ENCODE assay signal across 12 cellular contexts in the genomic region with DNA sequence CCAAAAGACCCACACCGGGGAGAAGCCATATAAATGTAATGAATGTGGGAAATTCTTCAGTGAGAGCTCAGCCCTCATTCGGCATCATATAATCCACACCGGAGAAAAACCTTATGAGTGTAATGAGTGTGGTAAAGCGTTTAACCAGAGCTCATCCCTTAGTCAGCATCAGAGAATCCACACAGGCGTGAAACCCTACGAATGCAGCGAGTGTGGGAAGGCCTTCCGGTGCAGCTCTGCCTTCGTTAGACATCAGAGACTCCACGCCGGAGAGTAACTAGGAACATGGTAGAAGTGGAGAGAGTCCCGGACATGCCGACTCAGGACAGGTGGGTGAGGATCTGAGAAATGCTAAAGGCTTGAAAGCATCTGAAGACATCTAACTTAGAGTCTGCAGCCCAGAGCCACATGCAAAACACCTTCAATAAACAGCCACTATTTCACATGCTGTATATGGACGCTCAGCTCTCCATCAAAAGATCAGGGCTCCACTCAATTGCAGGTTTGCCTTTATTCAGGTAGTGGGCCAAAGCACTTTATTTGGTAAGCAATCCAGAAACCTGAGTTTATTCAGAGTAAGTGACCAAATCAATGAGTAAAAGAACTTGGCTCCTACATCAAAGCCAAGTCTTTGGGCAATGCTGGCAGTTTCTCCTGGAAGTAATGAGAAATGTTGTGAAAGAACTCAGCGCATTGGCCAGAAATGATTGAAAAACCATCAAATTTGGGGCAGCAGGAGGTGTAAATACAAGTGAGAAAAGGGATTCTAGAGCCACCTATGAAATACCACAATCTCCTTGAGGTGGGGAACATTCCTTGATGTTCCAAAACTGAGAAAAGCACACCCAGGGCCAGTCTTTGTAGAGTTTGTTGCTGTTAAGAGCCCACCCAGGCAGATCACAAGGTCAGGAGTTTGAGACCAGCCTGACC. TPM values are rescaled to one million over a fixed set of nuclear protein-coding genes. Genes with fewer than 3 reads are reported as not detected.
DNase-seq lines count a peak whose midpoint lies in the region; ATAC-seq and TF ChIP-seq lines count a peak whose summit lies in the region.
"Had no signal": no experiment of that assay in that cellular context is flagged by ENCODE, and none has a peak within 500 bp of the region (broad histone marks: within the 10 kb centered on the region; RNA-seq: fewer than 3 reads in every experiment).

No MANE protein-coding gene starts in this region.

- no peak overlapping the region for H3K4me3 Mint-ChIP-seq in activated naive CD8-positive, alpha-beta T cell
- H3K4me3 Mint-ChIP-seq: activated naive CD8-positive, alpha-beta T cell treated with anti-CD3 and anti-CD28 coated beads, Interleukin-2, amount 10 ng/mL, durations not matched to agents 7 days and 5 days had no signal

- ATAC-seq in GM18517 (IDR thresholded peaks at IDR 0.05; ENCODE audit: unreplicated experiment) = no peak

- no peak overlapping the region for H3K4me2 ChIP-seq in hepatocyte

- H3K9me3 Mint-ChIP-seq in activated naive CD8-positive, alpha-beta T cell (ENCODE audit: low read depth) = no peaks in the 10 kb centered on the region

- H3K4me3 ChIP-seq in HUES64 (ENCODE audit: low read length) (no peak overlapping the region), mesodermal cell (ENCODE audit: extremely low read depth, insufficient read depth, low read length, poor library complexity, severe bottlenecking) (no peak overlapping the region), hepatocyte (no peak overlapping the region)

- no peak overlapping the region for H3K9ac ChIP-seq in HUES64 (ENCODE audit: low read depth, low read length)

- peaks cover 27% of the 10 kb centered on the region for H4K20me1 ChIP-seq in hepatocyte (ENCODE audit: insufficient read depth, poor library complexity, severe bottlenecking)

- H3K9me3 ChIP-seq in HUES64 (ENCODE audit: insufficient read depth, low read depth, low read length) = no peaks in the 10 kb centered on the region
- peaks cover 16% of the 10 kb centered on the region for H3K9me3 ChIP-seq in mesodermal cell (ENCODE audit: control insufficient read depth, low read length)
- H3K9me3 ChIP-seq in hepatocyte (ENCODE audit: low read depth) = peaks cover 3% of the 10 kb centered on the region

- H2AFZ ChIP-seq in hepatocyte = no peak overlapping the region

- H3K27ac ChIP-seq in HUES64 (ENCODE audit: low read depth, low read length) (peak overlapping the region; percentile 48; the same call in 1 of the 2 replicates), mesodermal cell (ENCODE audit: low read depth, low read length, severe bottlenecking) (peak overlapping the region; percentile 29), hepatocyte (no peak overlapping the region)

- 95% methylated on average over 14 of the region's 15 CpGs for WGBS in HUES64
- 97 to 99% methylated on average over 9 to 14 of the region's 15 CpGs for WGBS in mesodermal cell (ENCODE audit: insufficient coverage in 2 of 2), 2 experiments
- 96% methylated on average over 15 of the region's 15 CpGs for WGBS in hepatocyte (ENCODE audit: low lambda C conversion rate, missing lambda C conversion rate)

- H3K36me3 ChIP-seq in HUES64 (ENCODE audit: insufficient read depth, low read length) (peaks cover 78% of the 10 kb centered on the region), mesodermal cell (ENCODE audit: control insufficient read depth, insufficient read depth, low read length) (peaks cover 90% of the 10 kb centered on the region), hepatocyte (replicated peaks; ENCODE audit: insufficient read depth, low read depth) (no peaks in the 10 kb centered on the region)

- no peak for TF ChIP-seq CTCF in hepatocyte (IDR thresholded peaks at IDR 0.05; ENCODE audit: poor library complexity)

- H3K27ac Mint-ChIP-seq in activated naive CD8-positive, alpha-beta T cell = peak overlapping the region; percentile 89
- H3K27ac Mint-ChIP-seq: activated naive CD8-positive, alpha-beta T cell treated with anti-CD3 and anti-CD28 coated beads, Interleukin-2, amount 10 ng/mL, durations not matched to agents 7 days and 5 days had no signal

- H3K79me2 ChIP-seq in hepatocyte = peaks cover 21% of the 10 kb centered on the region

- H3K4me1 Mint-ChIP-seq in activated naive CD8-positive, alpha-beta T cell (ENCODE audit: low read depth) = peaks cover 35% of the 10 kb centered on the region

- peaks cover 40% of the 10 kb centered on the region for H3K36me3 Mint-ChIP-seq in activated naive CD8-positive, alpha-beta T cell

- no peaks in the 10 kb centered on the region for H3K27me3 Mint-ChIP-seq in activated naive CD8-positive, alpha-beta T cell
- H3K27me3 Mint-ChIP-seq: activated naive CD8-positive, alpha-beta T cell treated with anti-CD3 and anti-CD28 coated beads, Interleukin-2, amount 10 ng/mL, durations not matched to agents 7 days and 5 days had no signal

- DNase-seq in DMS 273 (lab: John Stamatoyannopoulos, UW; ENCODE audit: unreplicated experiment) = peak; percentile 72
- no peak for DNase-seq in DMS 273 treated with DMSO at 0.1 percent for 48 hours (lab: John Stamatoyannopoulos, UW)
- no peak for DNase-seq in hepatocyte (ENCODE audit: low spot score)
- DNase-seq in medulla oblongata (ENCODE audit: extremely low spot score) = no peak
- DNase-seq: 8988T; activated naive CD8-positive, alpha-beta T cell treated with anti-CD3 and anti-CD28 coated beads, Interleukin-2, amount 10 ng/mL, durations not matched to agents 7 days and 5 days; NCI-H1092 treated with DMSO at 0.1 percent for 48 hours; Right ventricle myocardium superior had no signal

- H3K27me3 ChIP-seq in HUES64 (ENCODE audit: insufficient read depth, low read length) (no peaks in the 10 kb centered on the region), hepatocyte (no peaks in the 10 kb centered on the region)

- H3K9me2 ChIP-seq in hepatocyte (replicated peaks; ENCODE audit: insufficient read depth) = no peaks in the 10 kb centered on the region

- no peaks in the 10 kb centered on the region for H3K4me1 ChIP-seq in HUES64 (ENCODE audit: insufficient read depth, low read length)
- H3K4me1 ChIP-seq in mesodermal cell (ENCODE audit: control insufficient read depth, insufficient read depth, low read length, poor library complexity, severe bottlenecking) = peaks cover 8% of the 10 kb centered on the region
- peaks cover 11% of the 10 kb centered on the region for H3K4me1 ChIP-seq in hepatocyte (ENCODE audit: insufficient read depth)

RNA-seq across cellular contexts. Expression of a gene that starts 6.0 kb away (rescaled TPM):
- polyA plus RNA-seq in HUES64 (2013, experiment 1 of 2) = 1,412 TPM
- 1,543 TPM for polyA plus RNA-seq in HUES64 (2013, experiment 2 of 2)
- polyA plus RNA-seq in mesodermal cell (2013, experiment 1 of 2) = 1,589 TPM
- polyA plus RNA-seq in mesodermal cell (2013, experiment 2 of 2) = 1,467 TPM
- total RNA-seq in hepatocyte = 1,720 and 2,202 TPM in 2 replicates
- 392 and 417 TPM in 2 replicates for polyA plus RNA-seq in hepatocyte

RNA-seq across cellular contexts. Expression of a gene that starts 6.1 kb away (rescaled TPM):
- polyA plus RNA-seq in HUES64 (2013, experiment 1 of 2) = 9.9 TPM
- polyA plus RNA-seq in HUES64 (2013, experiment 2 of 2) = 11.4 TPM
- polyA plus RNA-seq in mesodermal cell (2013, experiment 1 of 2) = 20.3 TPM
- 17.1 TPM for polyA plus RNA-seq in mesodermal cell (2013, experiment 2 of 2)
- 6.8 and 10.7 TPM in 2 replicates for total RNA-seq in hepatocyte
- polyA plus RNA-seq in hepatocyte = 19.4 and 22.1 TPM in 2 replicates

RNA-seq across cellular contexts. Expression of a gene that starts 21.0 kb away (rescaled TPM):
- 5.8 TPM for polyA plus RNA-seq in HUES64 (2013, experiment 1 of 2)
- polyA plus RNA-seq in HUES64 (2013, experiment 2 of 2) = 5.2 TPM
- polyA plus RNA-seq in mesodermal cell (2013, experiment 1 of 2) = 6.5 TPM
- polyA plus RNA-seq in mesodermal cell (2013, experiment 2 of 2) = 6.5 TPM
- total RNA-seq in hepatocyte = 8.3 and 9.0 TPM in 2 replicates
- polyA plus RNA-seq in hepatocyte = 3.8 and 6.0 TPM in 2 replicates

RNA-seq across cellular contexts. Expression of a gene that starts 48.2 kb away (rescaled TPM):
- 18.7 TPM for polyA plus RNA-seq in HUES64 (2013, experiment 1 of 2)
- 14.5 TPM for polyA plus RNA-seq in HUES64 (2013, experiment 2 of 2)
- polyA plus RNA-seq in mesodermal cell (2013, experiment 1 of 2) = 14.2 TPM
- polyA plus RNA-seq in mesodermal cell (2013, experiment 2 of 2) = 12.7 TPM
- 91.7 and 99.7 TPM in 2 replicates for total RNA-seq in hepatocyte
- polyA plus RNA-seq in hepatocyte = 138 and 145 TPM in 2 replicates
